ENCODE assay signal across 11 cellular contexts in the genomic region with DNA sequence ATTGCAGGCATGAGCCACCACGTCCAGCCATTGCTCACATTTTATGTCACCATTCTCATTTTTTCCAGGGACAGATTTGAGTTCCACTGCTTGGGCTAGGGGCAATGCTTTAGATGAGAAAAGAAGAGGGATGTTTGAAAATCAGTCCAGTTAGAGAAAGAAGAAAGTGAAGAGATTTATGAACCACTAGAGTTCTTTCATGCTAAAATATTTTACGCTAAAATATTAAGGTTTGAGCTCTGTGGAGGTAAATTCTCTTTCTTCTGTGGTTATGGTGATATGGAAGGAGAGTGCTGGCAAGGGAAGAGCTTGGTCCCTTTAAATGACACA. TPM values are rescaled to one million over a fixed set of nuclear protein-coding genes. Genes with fewer than 3 reads are reported as not detected.
A peak's percentile ranks its signal among the peaks of the same experiment; 100 is the strongest.
DNase-seq lines count a peak whose midpoint lies in the region; TF ChIP-seq lines count a peak whose summit lies in the region.
"Had no signal": no experiment of that assay in that cellular context is flagged by ENCODE, and none has a peak within 500 bp of the region (broad histone marks: within the 10 kb centered on the region; RNA-seq: fewer than 3 reads in every experiment).

No MANE protein-coding gene starts in this region.

- intact Hi-C loops in activated CD4-positive, alpha-beta T cell treated with anti-CD3 and anti-CD28 coated beads, Interleukin-2, amount 10 ng/mL, durations not matched to agents 24 days and 14 days (cut with micrococcal nuclease), result no loop called here

- no peak overlapping the region for H3K27ac Mint-ChIP-seq in activated CD4-positive, alpha-beta T cell treated with anti-CD3 and anti-CD28 coated beads, Interleukin-2, amount 10 ng/mL, durations not matched to agents 24 days and 14 days

- peaks cover 4% of the 10 kb centered on the region for H3K27me3 Mint-ChIP-seq in activated CD4-positive, alpha-beta T cell treated with anti-CD3 and anti-CD28 coated beads, Interleukin-2, amount 10 ng/mL, durations not matched to agents 24 days and 14 days

- peak overlapping the region; percentile 70 for H3K4me3 Mint-ChIP-seq in activated CD4-positive, alpha-beta T cell treated with anti-CD3 and anti-CD28 coated beads, Interleukin-2, amount 10 ng/mL, durations not matched to agents 24 days and 14 days

- TF ChIP-seq CTCF in coronary artery (IDR thresholded peaks at IDR 0.05), result no peak

- no peaks in the 10 kb centered on the region for H3K9me3 ChIP-seq in mucosa of stomach (ENCODE audit: control insufficient read depth, low read length)
- H3K9me3 ChIP-seq: gastroesophageal sphincter had no signal

- peak overlapping the region; percentile 39 for H3K4me3 ChIP-seq in coronary artery
- H3K4me3 ChIP-seq in mucosa of stomach (ENCODE audit: low read length), result peak overlapping the region; percentile 20

- H3K27ac ChIP-seq in coronary artery, result no peak overlapping the region
- peak overlapping the region; percentile 77 for H3K27ac ChIP-seq in temporal lobe (ENCODE audit: low read depth, low read length)
- H3K27ac ChIP-seq: gastroesophageal sphincter had no signal

- no peaks in the 10 kb centered on the region for H3K36me3 Mint-ChIP-seq in activated CD4-positive, alpha-beta T cell treated with anti-CD3 and anti-CD28 coated beads, Interleukin-2, amount 10 ng/mL, durations not matched to agents 24 days and 14 days (ENCODE audit: low read depth)

- no peak for DNase-seq in activated CD4-positive, alpha-beta T cell treated with anti-CD3 and anti-CD28 coated beads, Interleukin-2, amount 10 ng/mL, durations not matched to agents 24 days and 14 days
- DNase-seq in activated CD4-positive, alpha-beta T cell treated with anti-CD3 and anti-CD28 coated beads, Interleukin-2, amount 50 U/mL, for 1 hour, result no peak
- no peak for DNase-seq in coronary artery (ENCODE audit: low spot score)
- DNase-seq in DMS153 (lab: John Stamatoyannopoulos, UW), result no peak
- DNase-seq in GM19238 (ENCODE audit: insufficient read length, low spot score), result no peak
- DNase-seq in NCI-H748 (lab: John Stamatoyannopoulos, UW; ENCODE audit: unreplicated experiment), result no peak
- DNase-seq: NCI-H2081 treated with DMSO at 0.1 percent for 48 hours had no signal

- no peaks in the 10 kb centered on the region for H3K27me3 ChIP-seq in mucosa of stomach (ENCODE audit: control insufficient read depth, insufficient read depth, low read length)
- H3K27me3 ChIP-seq: gastroesophageal sphincter had no signal

- H3K9me3 Mint-ChIP-seq in activated CD4-positive, alpha-beta T cell treated with anti-CD3 and anti-CD28 coated beads, Interleukin-2, amount 10 ng/mL, durations not matched to agents 24 days and 14 days, result no peaks in the 10 kb centered on the region
- H3K9me3 Mint-ChIP-seq: neural crest cell had no signal

- H3K4me1 Mint-ChIP-seq in activated CD4-positive, alpha-beta T cell treated with anti-CD3 and anti-CD28 coated beads, Interleukin-2, amount 10 ng/mL, durations not matched to agents 24 days and 14 days, result peaks cover 12% of the 10 kb centered on the region

- no peak overlapping the region for H3K9ac ChIP-seq in mucosa of stomach (ENCODE audit: low read length)

- no peaks in the 10 kb centered on the region for H3K4me1 ChIP-seq in mucosa of stomach (ENCODE audit: control insufficient read depth, insufficient read depth, low read length)
- H3K4me1 ChIP-seq: gastroesophageal sphincter had no signal

- no peaks in the 10 kb centered on the region for H3K36me3 ChIP-seq in mucosa of stomach (ENCODE audit: control insufficient read depth, insufficient read depth, low read length)
- H3K36me3 ChIP-seq: gastroesophageal sphincter had no signal

RNA-seq across cellular contexts. Expression of a gene that starts 21.5 kb away (rescaled TPM):
- 4.9 and 6.0 TPM in 2 replicates for total RNA-seq in activated CD4-positive, alpha-beta T cell treated with anti-CD3 and anti-CD28 coated beads, Interleukin-2, amount 10 ng/mL, durations not matched to agents 24 days and 14 days
- 40.6 TPM for total RNA-seq in temporal lobe
